1 cellular context compared by ENCODE assay signal in the genomic region with DNA sequence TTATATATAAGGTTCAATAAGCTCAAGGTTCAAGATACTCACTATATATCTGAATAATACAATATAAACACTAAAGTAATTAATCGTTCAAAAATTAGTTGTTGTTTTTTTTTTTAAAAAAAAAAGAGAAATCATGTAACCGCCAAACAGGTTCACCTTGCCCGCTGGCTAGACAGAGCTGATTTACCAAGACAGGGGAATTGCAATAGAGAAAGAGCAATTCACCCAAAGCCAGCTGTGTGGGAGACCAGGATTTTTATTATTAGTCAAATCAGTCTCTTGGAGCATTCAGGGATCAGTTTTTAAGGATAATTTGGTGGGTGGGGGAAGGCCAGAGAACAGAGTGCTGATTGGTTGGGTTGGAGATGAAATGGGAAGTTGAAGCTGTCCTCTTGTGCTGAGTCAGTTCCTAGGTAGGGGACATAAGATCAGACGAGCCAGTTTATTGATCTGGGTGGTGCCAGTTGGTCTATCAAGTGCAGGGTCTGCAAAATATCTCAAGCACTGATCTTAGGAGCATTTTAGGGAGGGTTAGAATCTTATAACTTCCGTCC.
TF ChIP-seq lines count a peak whose summit lies in the region.

No MANE protein-coding gene starts in this region.

TF ChIP-seq in HepG2, 621 proteins besides CTCF, POLR2A, EP300 and RAD21:
- no peak for TF ChIP-seq CEBPB (IDR thresholded peaks at IDR 0.05; ENCODE audit: borderline replicate concordance, low read depth, low read length)
- TF ChIP-seq, protein P1, sequence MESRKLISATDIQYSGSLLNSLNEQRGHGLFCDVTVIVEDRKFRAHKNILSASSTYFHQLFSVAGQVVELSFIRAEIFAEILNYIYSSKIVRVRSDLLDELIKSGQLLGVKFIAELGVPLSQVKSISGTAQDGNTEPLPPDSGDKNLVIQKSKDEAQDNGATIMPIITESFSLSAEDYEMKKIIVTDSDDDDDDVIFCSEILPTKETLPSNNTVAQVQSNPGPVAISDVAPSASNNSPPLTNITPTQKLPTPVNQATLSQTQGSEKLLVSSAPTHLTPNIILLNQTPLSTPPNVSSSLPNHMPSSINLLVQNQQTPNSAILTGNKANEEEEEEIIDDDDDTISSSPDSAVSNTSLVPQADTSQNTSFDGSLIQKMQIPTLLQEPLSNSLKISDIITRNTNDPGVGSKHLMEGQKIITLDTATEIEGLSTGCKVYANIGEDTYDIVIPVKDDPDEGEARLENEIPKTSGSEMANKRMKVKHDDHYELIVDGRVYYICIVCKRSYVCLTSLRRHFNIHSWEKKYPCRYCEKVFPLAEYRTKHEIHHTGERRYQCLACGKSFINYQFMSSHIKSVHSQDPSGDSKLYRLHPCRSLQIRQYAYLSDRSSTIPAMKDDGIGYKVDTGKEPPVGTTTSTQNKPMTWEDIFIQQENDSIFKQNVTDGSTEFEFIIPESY (CRISPR knock-in tag; IDR thresholded peaks at IDR 0.05) = 0 out of 2 replicates have a peak, but pooled peaks have one; percentile 37
TF ChIP-seq in HepG2: peak in this region for 1.
